11 cellular contexts compared by ENCODE assay signal in genomic region chr20:14712302-14712739, GRCh38.
DNase-seq lines count a peak whose midpoint lies in the region; ATAC-seq, FAIRE-seq and TF ChIP-seq lines count a peak whose summit lies in the region.
"Had no signal": no experiment of that assay in that cellular context is flagged by ENCODE, and none has a peak within 500 bp of the region (broad histone marks: within the 10 kb centered on the region; RNA-seq: fewer than 3 reads in every experiment).

No MANE protein-coding gene starts in this region.

- H4K91ac ChIP-seq in trophoblast cell (ENCODE audit: low read depth, low read length) = no peak overlapping the region

- H2BK12ac ChIP-seq in trophoblast cell (ENCODE audit: low read length) = no peak overlapping the region

- H3K79me2 ChIP-seq in trophoblast cell (ENCODE audit: control insufficient read depth, insufficient read depth, low read length, poor library complexity) = no peaks in the 10 kb centered on the region

- H3K27ac ChIP-seq in RWPE2 (ENCODE audit: poor library complexity, severe bottlenecking) (peak overlapping the region; percentile 70), trophoblast cell (ENCODE audit: low read depth, low read length) (peak overlapping the region; percentile 9), tibial artery (no peak overlapping the region)
- H3K27ac ChIP-seq: suprapubic skin had no signal

- no peak overlapping the region for H3K4me2 ChIP-seq in trophoblast cell (ENCODE audit: low read length)

- no peaks in the 10 kb centered on the region for H3K27me3 ChIP-seq in RWPE2 (ENCODE audit: insufficient read depth, poor library complexity, severe bottlenecking)
- no peaks in the 10 kb centered on the region for H3K27me3 ChIP-seq in trophoblast cell (ENCODE audit: insufficient read depth, low read length)
- no peaks in the 10 kb centered on the region for H3K27me3 ChIP-seq in tibial artery
- H3K27me3 ChIP-seq: suprapubic skin had no signal

- H3K36me3 ChIP-seq in RWPE2 (ENCODE audit: low read depth) (no peaks in the 10 kb centered on the region), trophoblast cell (ENCODE audit: control insufficient read depth in 1 of 2, insufficient read depth in 2 of 2, low read length in 2 of 2) (no peaks in the 10 kb centered on the region), tibial artery (no peaks in the 10 kb centered on the region)
- H3K36me3 ChIP-seq: suprapubic skin had no signal

- intact Hi-C loops in tibial artery (cut with DNase I; ENCODE audit: low total_unique reads) = no loop called here

- WGBS in trophoblast cell (ENCODE audit: extremely low coverage, insufficient coverage, insufficient read length) = no CpG with 5 or more reads among the region's 6 CpGs

- DNase-seq in ELF-1 (ENCODE audit: low read depth, low spot score) = peak; percentile 29
- peak; percentile 61 for DNase-seq in RWPE2 (ENCODE audit: low spot score)
- peak; percentile 83 for DNase-seq in fibroblast of villous mesenchyme (ENCODE audit: low read depth)
- DNase-seq in trophoblast cell = peak; percentile 66 to 93
- no peak for DNase-seq in tibial artery
- no peak for DNase-seq in foreskin melanocyte
- DNase-seq in H54 (ENCODE audit: insufficient read length, low spot score) = no peak
- DNase-seq in globus pallidus (ENCODE audit: low spot score) = no peak
- DNase-seq: activated naive CD4-positive, alpha-beta T cell treated with anti-CD3 and anti-CD28 coated beads for 36 hours had no signal

- H3K4me3 ChIP-seq in RWPE2 (ENCODE audit: severe bottlenecking) = no peak overlapping the region
- no peak overlapping the region for H3K4me3 ChIP-seq in fibroblast of villous mesenchyme (ENCODE audit: low read depth, low read length)
- H3K4me3 ChIP-seq in trophoblast cell (ENCODE audit: low read depth, low read length) = no peak overlapping the region
- no peak overlapping the region for H3K4me3 ChIP-seq in tibial artery
- H3K4me3 ChIP-seq: suprapubic skin had no signal

- TF ChIP-seq CTCF in RWPE2 (IDR thresholded peaks at IDR 0.05; ENCODE audit: poor library complexity, severe bottlenecking) (no peak), fibroblast of villous mesenchyme (IDR thresholded peaks at IDR 0.05; ENCODE audit: insufficient read depth, low read depth, low read length) (no peak), tibial artery (IDR thresholded peaks at IDR 0.05) (no peak)

- no peak overlapping the region for H3K14ac ChIP-seq in trophoblast cell (ENCODE audit: low read length)

- H3K9me3 ChIP-seq in RWPE2 (ENCODE audit: severe bottlenecking) (no peaks in the 10 kb centered on the region), trophoblast cell (ENCODE audit: insufficient read depth, low read depth, low read length) (no peaks in the 10 kb centered on the region), tibial artery (no peaks in the 10 kb centered on the region)
- H3K9me3 ChIP-seq: suprapubic skin had no signal

- H3K4ac ChIP-seq in trophoblast cell (ENCODE audit: low read depth, low read length) = no peak overlapping the region

- H3K4me1 ChIP-seq in RWPE2 (ENCODE audit: insufficient read depth, poor library complexity, severe bottlenecking) = peaks cover 24% of the 10 kb centered on the region
- no peaks in the 10 kb centered on the region for H3K4me1 ChIP-seq in trophoblast cell (ENCODE audit: control insufficient read depth in 1 of 2, insufficient read depth in 2 of 2, low read length in 2 of 2)
- peaks cover 0 to 16% (median 0%) of the 10 kb centered on the region in 4 donors for H3K4me1 ChIP-seq in tibial artery

- FAIRE-seq in H54 (lab: Jason Lieb, UNC) = no peak
- FAIRE-seq: endometrium had no signal

- H3K79me1 ChIP-seq in trophoblast cell (ENCODE audit: low read length) = peaks cover 3% of the 10 kb centered on the region

- H2BK5ac ChIP-seq in trophoblast cell (ENCODE audit: low read depth, low read length, poor library complexity) = no peak overlapping the region

- H3K9ac ChIP-seq in trophoblast cell (ENCODE audit: low read length) = no peak overlapping the region

- H4K12ac ChIP-seq in trophoblast cell (ENCODE audit: low read depth, low read length) = no peak overlapping the region

- H4K8ac ChIP-seq in trophoblast cell (ENCODE audit: low read depth, low read length) = no peak overlapping the region

- H3K18ac ChIP-seq in trophoblast cell (ENCODE audit: low read length) = no peak overlapping the region

- no peak overlapping the region for H2BK120ac ChIP-seq in trophoblast cell (ENCODE audit: insufficient read depth, low read length, poor library complexity)

- no peak overlapping the region for H2AFZ ChIP-seq in trophoblast cell (ENCODE audit: insufficient read depth, low read length, poor library complexity)

- no peak overlapping the region for H2AK5ac ChIP-seq in trophoblast cell (ENCODE audit: low read length)

- peak; percentile 98 for ATAC-seq in RWPE2 (ENCODE audit: low read depth)

- TF ChIP-seq POLR2A in H54 (IDR thresholded peaks at IDR 0.05; ENCODE audit: low read depth, low read length) = no peak

- H3K23ac ChIP-seq in trophoblast cell (ENCODE audit: low read length) = no peak overlapping the region

Comparison
In these comparisons a context has a peak if more than half of its experiments do, and no peak if none do; other contexts are left out.
1. DNase-seq: peak in ELF-1 (single experiment), RWPE2 (single experiment), fibroblast of villous mesenchyme (single experiment) and trophoblast cell (2 of 2); none in tibial artery (0 of 2), foreskin melanocyte (single experiment), H54 (single experiment) and globus pallidus (single experiment).
2. H3K27ac ChIP-seq: peak in RWPE2 (single experiment) and trophoblast cell (single experiment); none in tibial artery (0 of 2).